Comparison of ENCODE assay signal across 1 cellular context in genomic region chr2:134132487-134132857, GRCh38.
A peak's percentile ranks its signal among the peaks of the same experiment; 100 is the strongest.
TF ChIP-seq lines count a peak whose summit lies in the region.

No MANE protein-coding gene starts in this region.

TF ChIP-seq in K562, 482 proteins besides CTCF, POLR2A, EP300 and RAD21 (continued from another document and continues in another):
- TF ChIP-seq CEBPG (CRISPR knock-in tag; IDR thresholded peaks at IDR 0.05) (no peak), CEBPG (tag; conservative IDR thresholded peaks at IDR 0.05 in 1 of 2, IDR thresholded peaks at IDR 0.05 in 1 of 2) (no peak; a peak in 1 of 4 replicates), LCOR (CRISPR knock-in tag; IDR thresholded peaks at IDR 0.05) (peak; percentile 76; the same call in 1 of the 2 replicates), NCOA1 (IDR thresholded peaks at IDR 0.05; ENCODE audit: low read depth) (no peak), USF1 (CRISPR knock-in tag; IDR thresholded peaks at IDR 0.05) (peak; percentile 91), HSF4 (CRISPR knock-in tag; IDR thresholded peaks at IDR 0.05; ENCODE audit: borderline replicate concordance) (no peak), CXXC5 (CRISPR knock-in tag; IDR thresholded peaks at IDR 0.05) (peak; percentile 39; the same call in 1 of the 2 replicates), CCAR2 (IDR thresholded peaks at IDR 0.05; ENCODE audit: low read depth, low read length) (no peak), PHB2 (IDR thresholded peaks at IDR 0.05; ENCODE audit: low read depth) (no peak), ZFP1 (CRISPR knock-in tag; IDR thresholded peaks at IDR 0.05) (no peak), HDAC6 (IDR thresholded peaks at IDR 0.05; ENCODE audit: low read depth, low read length) (no peak), ZNF445 (CRISPR knock-in tag; IDR thresholded peaks at IDR 0.05; ENCODE audit: low read depth) (no peak), SOX6 (IDR thresholded peaks at IDR 0.05) (peak; percentile 100), GATAD2A (IDR thresholded peaks at IDR 0.05) (no peak), EHMT2 (IDR thresholded peaks at IDR 0.05) (no peak), ARNT (IDR thresholded peaks at IDR 0.05) (peak in 1 of 2 experiments; percentile 73; a peak in 2 of 4 replicates), ZNF23 (CRISPR knock-in tag; IDR thresholded peaks at IDR 0.05) (no peak), RBM25 (IDR thresholded peaks at IDR 0.05; ENCODE audit: low read depth, low read length, severe bottlenecking) (no peak), RBBP5 (IDR thresholded peaks at IDR 0.05; ENCODE audit: borderline replicate concordance, insufficient read depth, low read length, poor library complexity, severe bottlenecking) (no peak), MEF2A (IDR thresholded peaks at IDR 0.05; ENCODE audit: control insufficient read depth, low read depth, low read length) (no peak), SIN3A (IDR thresholded peaks at IDR 0.05; ENCODE audit: borderline replicate concordance in 2 of 2, control insufficient read depth in 1 of 2, low read depth in 2 of 2, low read length in 2 of 2) (no peak), ZNF280A (IDR thresholded peaks at IDR 0.05; ENCODE audit: low read depth, partially characterized antibody) (no peak), BDP1 (IDR thresholded peaks at IDR 0.05; ENCODE audit: insufficient read depth, insufficient read length) (no peak), IRF9 (tag; IDR thresholded peaks at IDR 0.05) (no peak), RBM34 (IDR thresholded peaks at IDR 0.05; ENCODE audit: borderline replicate concordance, insufficient read depth, low read length) (no peak), ZBTB33 (CRISPR knock-in tag; IDR thresholded peaks at IDR 0.05) (no peak), FOXA3 (CRISPR knock-in tag; conservative IDR thresholded peaks at IDR 0.05 in 1 of 2, IDR thresholded peaks at IDR 0.05 in 1 of 2) (peak; percentile 15 to 59; a peak in 2 of 4 replicates), KLF16 (IDR thresholded peaks at IDR 0.05) (no peak), RB1 (IDR thresholded peaks at IDR 0.05; ENCODE audit: low read depth) (no peak), MTA1 (IDR thresholded peaks at IDR 0.05; ENCODE audit: borderline replicate concordance) (no peak), NR4A1 (CRISPR knock-in tag; IDR thresholded peaks at IDR 0.05) (no peak), NR4A1 (tag; IDR thresholded peaks at IDR 0.05) (no peak), DACH1 (IDR thresholded peaks at IDR 0.05; ENCODE audit: partially characterized antibody) (no peak), MEIS2 (IDR thresholded peaks at IDR 0.05; ENCODE audit: partially characterized antibody) (peak; percentile 33), SREBF1 (IDR thresholded peaks at IDR 0.05; ENCODE audit: borderline replicate concordance, low read depth, low read length) (no peak), ZNF354B (CRISPR knock-in tag; IDR thresholded peaks at IDR 0.05) (no peak), ZC3H11A (IDR thresholded peaks at IDR 0.05; ENCODE audit: low read depth, low read length) (no peak), ZNF518B (CRISPR knock-in tag; IDR thresholded peaks at IDR 0.05) (no peak), TBP (optimal IDR thresholded peaks at IDR 0.05; ENCODE audit: low read depth, low read length) (no peak), STAT6 (CRISPR knock-in tag; IDR thresholded peaks at IDR 0.05) (no peak), ARID3A (IDR thresholded peaks at IDR 0.05; ENCODE audit: borderline replicate concordance, low read depth, low read length) (no peak), RNF2 (IDR thresholded peaks at IDR 0.05) (no peak), ZNF134 (CRISPR knock-in tag; conservative IDR thresholded peaks at IDR 0.05) (no peak), FOXJ2 (tag; IDR thresholded peaks at IDR 0.05) (peak; percentile 94), ZBTB49 (CRISPR knock-in tag; IDR thresholded peaks at IDR 0.05; ENCODE audit: borderline replicate concordance) (no peak), CGGBP1 (CRISPR knock-in tag; IDR thresholded peaks at IDR 0.05) (no peak), OTX1 (CRISPR knock-in tag; IDR thresholded peaks at IDR 0.05) (no peak), ZNF197 (CRISPR knock-in tag; IDR thresholded peaks at IDR 0.05; ENCODE audit: low read depth) (no peak), NFRKB (IDR thresholded peaks at IDR 0.05; ENCODE audit: low read depth) (no peak), MYC (IDR thresholded peaks at IDR 0.05; ENCODE audit: low read depth, low read length) (peak; percentile 60; the same call in 1 of the 2 replicates), MYC (CRISPR knock-in tag; IDR thresholded peaks at IDR 0.05; ENCODE audit: borderline replicate concordance, low read depth) (no peak), ZNF324 (CRISPR knock-in tag; IDR thresholded peaks at IDR 0.05) (no peak), ZSCAN32 (CRISPR knock-in tag; IDR thresholded peaks at IDR 0.05) (no peak), SNAPC5 (CRISPR knock-in tag; IDR thresholded peaks at IDR 0.05) (no peak), ZNF212 (CRISPR knock-in tag; IDR thresholded peaks at IDR 0.05) (no peak), TAF7 (tag; IDR thresholded peaks at IDR 0.05) (no peak), MCM2 (IDR thresholded peaks at IDR 0.05; ENCODE audit: low read depth) (no peak)
